In the genomic region with DNA sequence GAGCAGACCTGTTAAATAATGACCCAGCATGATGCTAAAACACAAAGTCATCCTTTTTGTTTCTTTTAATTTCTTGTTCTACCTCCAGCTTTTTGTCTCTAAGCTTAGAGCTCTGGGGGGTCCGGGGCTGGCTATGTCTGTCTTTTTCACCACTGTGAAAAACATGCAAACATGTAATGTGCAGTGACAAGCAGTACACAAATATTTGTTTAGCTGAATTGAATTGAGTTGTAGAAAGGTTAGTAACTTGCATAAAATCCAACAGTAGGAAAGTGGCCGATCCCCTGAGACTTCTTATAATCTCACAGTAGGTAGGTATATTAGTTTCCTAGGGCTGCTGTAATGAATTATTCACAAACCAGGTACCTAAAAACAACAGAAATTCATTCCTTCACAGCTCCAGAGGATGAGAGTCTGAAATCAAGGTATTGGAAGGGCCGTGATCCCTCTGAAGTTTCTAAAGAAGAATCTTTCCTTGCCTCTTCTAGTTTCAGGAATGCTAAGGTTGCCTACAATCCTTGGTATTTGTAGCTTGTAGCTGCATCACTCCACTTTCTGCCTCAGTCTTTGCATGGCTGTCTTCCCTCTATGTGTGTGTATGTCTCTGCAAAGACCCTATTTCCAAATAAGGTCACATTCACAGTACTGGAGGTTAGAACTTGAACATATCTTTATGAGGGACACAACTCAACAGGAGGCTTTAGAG, we compare ENCODE assay signal across 2 cellular contexts.
TF ChIP-seq lines count a peak whose summit lies in the region.

No MANE protein-coding gene starts in this region.

TF ChIP-seq in GM23338, 12 proteins besides CTCF, POLR2A, EP300 and RAD21:
- TF ChIP-seq ZNF114 (CRISPR knock-in tag; IDR thresholded peaks at IDR 0.05) (no peak), ZNF331 (CRISPR knock-in tag; IDR thresholded peaks at IDR 0.05; ENCODE audit: low read depth) (no peak), CREB1 (CRISPR knock-in tag; IDR thresholded peaks at IDR 0.05; ENCODE audit: low read depth) (no peak), JUNB (IDR thresholded peaks at IDR 0.05; ENCODE audit: unreplicated experiment) (no peak)

TF ChIP-seq in WTC11, 78 proteins besides CTCF, POLR2A, EP300 and RAD21:
- TF ChIP-seq MYBL2 (CRISPR knock-in tag; IDR thresholded peaks at IDR 0.05) (no peak), EMX1 (CRISPR knock-in tag; IDR thresholded peaks at IDR 0.05) (no peak), GTF2I (CRISPR knock-in tag; conservative IDR thresholded peaks at IDR 0.05) (no peak), FOXJ3 (CRISPR knock-in tag; IDR thresholded peaks at IDR 0.05; ENCODE audit: borderline replicate concordance) (no peak), ATF1 (CRISPR knock-in tag; IDR thresholded peaks at IDR 0.05) (no peak), SMAD4 (CRISPR knock-in tag; IDR thresholded peaks at IDR 0.05) (no peak), KAT7 (CRISPR knock-in tag; IDR thresholded peaks at IDR 0.05; ENCODE audit: borderline replicate concordance) (no peak)
- TF ChIP-seq, protein P1, sequence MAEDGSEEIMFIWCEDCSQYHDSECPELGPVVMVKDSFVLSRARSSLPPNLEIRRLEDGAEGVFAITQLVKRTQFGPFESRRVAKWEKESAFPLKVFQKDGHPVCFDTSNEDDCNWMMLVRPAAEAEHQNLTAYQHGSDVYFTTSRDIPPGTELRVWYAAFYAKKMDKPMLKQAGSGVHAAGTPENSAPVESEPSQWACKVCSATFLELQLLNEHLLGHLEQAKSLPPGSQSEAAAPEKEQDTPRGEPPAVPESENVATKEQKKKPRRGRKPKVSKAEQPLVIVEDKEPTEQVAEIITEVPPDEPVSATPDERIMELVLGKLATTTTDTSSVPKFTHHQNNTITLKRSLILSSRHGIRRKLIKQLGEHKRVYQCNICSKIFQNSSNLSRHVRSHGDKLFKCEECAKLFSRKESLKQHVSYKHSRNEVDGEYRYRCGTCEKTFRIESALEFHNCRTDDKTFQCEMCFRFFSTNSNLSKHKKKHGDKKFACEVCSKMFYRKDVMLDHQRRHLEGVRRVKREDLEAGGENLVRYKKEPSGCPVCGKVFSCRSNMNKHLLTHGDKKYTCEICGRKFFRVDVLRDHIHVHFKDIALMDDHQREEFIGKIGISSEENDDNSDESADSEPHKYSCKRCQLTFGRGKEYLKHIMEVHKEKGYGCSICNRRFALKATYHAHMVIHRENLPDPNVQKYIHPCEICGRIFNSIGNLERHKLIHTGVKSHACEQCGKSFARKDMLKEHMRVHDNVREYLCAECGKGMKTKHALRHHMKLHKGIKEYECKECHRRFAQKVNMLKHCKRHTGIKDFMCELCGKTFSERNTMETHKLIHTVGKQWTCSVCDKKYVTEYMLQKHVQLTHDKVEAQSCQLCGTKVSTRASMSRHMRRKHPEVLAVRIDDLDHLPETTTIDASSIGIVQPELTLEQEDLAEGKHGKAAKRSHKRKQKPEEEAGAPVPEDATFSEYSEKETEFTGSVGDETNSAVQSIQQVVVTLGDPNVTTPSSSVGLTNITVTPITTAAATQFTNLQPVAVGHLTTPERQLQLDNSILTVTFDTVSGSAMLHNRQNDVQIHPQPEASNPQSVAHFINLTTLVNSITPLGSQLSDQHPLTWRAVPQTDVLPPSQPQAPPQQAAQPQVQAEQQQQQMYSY (CRISPR knock-in tag; IDR thresholded peaks at IDR 0.05), result no peak
- TF ChIP-seq, protein P2, sequence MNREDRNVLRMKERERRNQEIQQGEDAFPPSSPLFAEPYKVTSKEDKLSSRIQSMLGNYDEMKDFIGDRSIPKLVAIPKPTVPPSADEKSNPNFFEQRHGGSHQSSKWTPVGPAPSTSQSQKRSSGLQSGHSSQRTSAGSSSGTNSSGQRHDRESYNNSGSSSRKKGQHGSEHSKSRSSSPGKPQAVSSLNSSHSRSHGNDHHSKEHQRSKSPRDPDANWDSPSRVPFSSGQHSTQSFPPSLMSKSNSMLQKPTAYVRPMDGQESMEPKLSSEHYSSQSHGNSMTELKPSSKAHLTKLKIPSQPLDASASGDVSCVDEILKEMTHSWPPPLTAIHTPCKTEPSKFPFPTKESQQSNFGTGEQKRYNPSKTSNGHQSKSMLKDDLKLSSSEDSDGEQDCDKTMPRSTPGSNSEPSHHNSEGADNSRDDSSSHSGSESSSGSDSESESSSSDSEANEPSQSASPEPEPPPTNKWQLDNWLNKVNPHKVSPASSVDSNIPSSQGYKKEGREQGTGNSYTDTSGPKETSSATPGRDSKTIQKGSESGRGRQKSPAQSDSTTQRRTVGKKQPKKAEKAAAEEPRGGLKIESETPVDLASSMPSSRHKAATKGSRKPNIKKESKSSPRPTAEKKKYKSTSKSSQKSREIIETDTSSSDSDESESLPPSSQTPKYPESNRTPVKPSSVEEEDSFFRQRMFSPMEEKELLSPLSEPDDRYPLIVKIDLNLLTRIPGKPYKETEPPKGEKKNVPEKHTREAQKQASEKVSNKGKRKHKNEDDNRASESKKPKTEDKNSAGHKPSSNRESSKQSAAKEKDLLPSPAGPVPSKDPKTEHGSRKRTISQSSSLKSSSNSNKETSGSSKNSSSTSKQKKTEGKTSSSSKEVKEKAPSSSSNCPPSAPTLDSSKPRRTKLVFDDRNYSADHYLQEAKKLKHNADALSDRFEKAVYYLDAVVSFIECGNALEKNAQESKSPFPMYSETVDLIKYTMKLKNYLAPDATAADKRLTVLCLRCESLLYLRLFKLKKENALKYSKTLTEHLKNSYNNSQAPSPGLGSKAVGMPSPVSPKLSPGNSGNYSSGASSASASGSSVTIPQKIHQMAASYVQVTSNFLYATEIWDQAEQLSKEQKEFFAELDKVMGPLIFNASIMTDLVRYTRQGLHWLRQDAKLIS (CRISPR knock-in tag; IDR thresholded peaks at IDR 0.05; ENCODE audit: borderline replicate concordance), result no peak
- TF ChIP-seq, protein P3, sequence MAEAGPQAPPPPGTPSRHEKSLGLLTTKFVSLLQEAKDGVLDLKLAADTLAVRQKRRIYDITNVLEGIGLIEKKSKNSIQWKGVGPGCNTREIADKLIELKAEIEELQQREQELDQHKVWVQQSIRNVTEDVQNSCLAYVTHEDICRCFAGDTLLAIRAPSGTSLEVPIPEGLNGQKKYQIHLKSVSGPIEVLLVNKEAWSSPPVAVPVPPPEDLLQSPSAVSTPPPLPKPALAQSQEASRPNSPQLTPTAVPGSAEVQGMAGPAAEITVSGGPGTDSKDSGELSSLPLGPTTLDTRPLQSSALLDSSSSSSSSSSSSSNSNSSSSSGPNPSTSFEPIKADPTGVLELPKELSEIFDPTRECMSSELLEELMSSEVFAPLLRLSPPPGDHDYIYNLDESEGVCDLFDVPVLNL (CRISPR knock-in tag; IDR thresholded peaks at IDR 0.05; ENCODE audit: borderline replicate concordance, low read depth), result no peak
